8 cellular contexts compared by ENCODE assay signal in the genomic region with DNA sequence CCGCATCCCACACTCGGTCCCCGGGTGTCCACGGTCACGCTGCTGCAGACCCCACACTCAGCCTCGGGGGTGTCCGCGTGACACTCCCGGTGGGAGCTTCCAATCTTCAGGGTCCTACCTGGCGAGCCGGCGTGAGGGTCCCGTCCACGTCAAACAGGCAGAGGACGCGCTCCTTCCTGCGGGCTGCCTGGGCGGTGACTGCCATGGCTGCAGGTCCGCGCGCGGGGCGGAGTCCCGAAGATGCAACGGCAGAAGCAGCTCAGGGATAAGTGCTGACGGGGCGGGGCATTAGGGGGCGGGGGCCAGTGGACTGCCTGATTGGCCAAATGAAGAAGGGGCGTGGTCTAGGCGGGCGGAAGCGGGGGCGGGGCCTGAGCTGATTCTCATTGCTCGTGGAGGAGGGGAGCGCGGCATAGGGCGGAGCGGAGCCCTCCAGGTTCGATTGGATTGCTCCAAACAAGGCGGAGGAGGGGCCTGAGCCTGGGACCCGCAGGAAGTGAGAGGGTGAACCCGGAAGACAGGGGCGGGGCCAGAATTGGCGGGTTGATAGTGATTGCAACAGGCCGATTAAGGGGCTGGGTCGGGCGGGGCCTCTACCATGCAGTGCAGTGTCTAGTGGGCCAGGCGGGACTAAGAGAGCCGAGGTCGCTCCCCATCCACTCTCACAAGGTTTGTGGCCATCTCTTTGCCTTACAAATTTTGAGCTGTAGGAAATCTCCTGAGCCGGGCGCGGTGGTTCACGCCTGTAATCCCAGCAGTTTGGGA. TPM values are rescaled to one million over a fixed set of nuclear protein-coding genes. Genes with fewer than 3 reads are reported as not detected.
DNase-seq lines count a peak whose midpoint lies in the region; ATAC-seq and TF ChIP-seq lines count a peak whose summit lies in the region.

A gene (minus strand): TSS at position 240 of the 765 bp plus-strand sequence. CDS start 35 bp downstream, at position 205.

- H3K4me3 ChIP-seq in upper lobe of right lung, result peak within 1 kb of the TSS; percentile 99

- ATAC-seq in HG02870 (IDR thresholded peaks at IDR 0.05; ENCODE audit: unreplicated experiment) (peak; percentile 95), left cardiac atrium (peak; percentile 99), upper lobe of right lung (peak; percentile 98)

- intact Hi-C loops in T-helper 1 cell treated with Interleukin-12 subunit alpha and Interleukin-12 subunit beta and Interleukin-4 antibody, amounts not matched to agents 30 ng/mL and 1 ng/mL, for 36 hours (cut with micrococcal nuclease), result loop anchor here (1.0 kb wide), 10 partner anchors 15 to 498 kb away; a partner anchor contains a TSS
- intact Hi-C loops in left cardiac atrium (cut with DNase I) (no loop called here), posterior vena cava (cut with DNase I) (no loop called here), upper lobe of right lung (cut with DNase I) (loop anchor here (10.0 kb wide), 1 partner anchor 185 kb away; no protein-coding TSS in a partner anchor)

- H3K27me3 ChIP-seq in upper lobe of right lung, result no peaks in the 10 kb centered on the region

- peak within 1 kb of the TSS; percentile 86 for H3K27ac ChIP-seq in upper lobe of right lung

- no peaks in the 10 kb centered on the region for H3K36me3 ChIP-seq in upper lobe of right lung

- TF ChIP-seq CTCF in GM13976 (IDR thresholded peaks at IDR 0.05; ENCODE audit: borderline replicate concordance, control extremely low read depth, extremely low read depth, insufficient read depth, missing control alignments), result no peak
- TF ChIP-seq CTCF in upper lobe of right lung (IDR thresholded peaks at IDR 0.05), result no peak

- in situ Hi-C loops in GM13976 (cut with MboI; ENCODE audit: low sequenced_read_pairs, unreplicated experiment), result no loop called here

- H3K9me3 ChIP-seq in upper lobe of right lung, result no peaks in the 10 kb centered on the region

- peaks cover 15% of the 10 kb centered on the region for H3K4me1 ChIP-seq in upper lobe of right lung

- DNase-seq in GM13976 (ENCODE audit: low spot score), result peak; percentile 100
- DNase-seq in NCI-H146 treated with DMSO at 0.1 percent for 48 hours (lab: John Stamatoyannopoulos, UW; ENCODE audit: unreplicated experiment), result peak; percentile 94
- peak; percentile 99 for DNase-seq in amniotic epithelial cell (ENCODE audit: low read depth)
- peak; percentile 100 for DNase-seq in left cardiac atrium
- DNase-seq in posterior vena cava (ENCODE audit: low spot score), result peak; percentile 100
- peak; percentile 100 for DNase-seq in upper lobe of right lung

RNA-seq across cellular contexts. Expression of the gene that starts here (rescaled TPM):
- total RNA-seq in T-helper 1 cell treated with Interleukin-12 subunit alpha and Interleukin-12 subunit beta and Interleukin-4 antibody, amounts not matched to agents 30 ng/mL and 1 ng/mL, for 36 hours, result 26.3 and 26.7 TPM in 2 replicates
- total RNA-seq in left cardiac atrium, result 10 to 100 TPM; 13.0 to 22.1 TPM
- total RNA-seq in posterior vena cava, result 10 to 100 TPM; 17.9 to 18.8 TPM
- total RNA-seq in upper lobe of right lung, result 44.4 TPM

Comparison
In these comparisons a context has a peak if more than half of its experiments do, and no peak if none do; other contexts are left out.
1. Peak in every context shown above with its lines: DNase-seq, ATAC-seq, H3K4me3 ChIP-seq and H3K27ac ChIP-seq.
2. intact Hi-C loops: an anchor here in T-helper 1 cell treated with Interleukin-12 subunit alpha and Interleukin-12 subunit beta and Interleukin-4 antibody, amounts not matched to agents 30 ng/mL and 1 ng/mL, for 36 hours (1.0 kb wide) and upper lobe of right lung (10.0 kb wide); none called in left cardiac atrium and posterior vena cava.